Comparison of ENCODE assay signal across 19 cellular contexts in genomic region chr7:13581097-13581496, GRCh38.
DNase-seq lines count a peak whose midpoint lies in the region; ATAC-seq and TF ChIP-seq lines count a peak whose summit lies in the region.
"Had no signal": no experiment of that assay in that cellular context is flagged by ENCODE, and none has a peak within 500 bp of the region (broad histone marks: within the 10 kb centered on the region; RNA-seq: fewer than 3 reads in every experiment).

No MANE protein-coding gene starts in this region.

- CTCF ChIA-PET in SK-N-SH (lab: Yijun Ruan, JAX) = no interaction called here

- peaks cover 7% of the 10 kb centered on the region for H3K36me3 Mint-ChIP-seq in mesothelial cell of epicardium
- H3K36me3 Mint-ChIP-seq: CD8-positive, alpha-beta T cell had no signal

- POLR2A ChIA-PET in SK-N-SH (lab: Yijun Ruan, JAX) = no interaction called here

- no peaks in the 10 kb centered on the region; a peak in 1 of 4 replicates for H3K4me1 ChIP-seq in SK-N-SH (ENCODE audit: control insufficient read depth in 1 of 2, insufficient read depth in 2 of 2, low read depth in 1 of 2, low read length in 1 of 2)
- H3K4me1 ChIP-seq: A549, Caco-2 had no signal

- no peaks in the 10 kb centered on the region for H4K20me1 ChIP-seq in SK-N-SH (ENCODE audit: insufficient read depth)
- H4K20me1 ChIP-seq: BLaER1 treated with 17β-estradiol and CSF1 and Interleukin-3, amounts not matched to agents 10 nM and 100 nM had no signal

- no peaks in the 10 kb centered on the region for H3F3A ChIP-seq in SK-N-SH (replicated peaks; ENCODE audit: insufficient read depth)

- TF ChIP-seq EP300 in SK-N-SH (IDR thresholded peaks at IDR 0.05; ENCODE audit: borderline replicate concordance in 1 of 2, low read depth in 1 of 2, low read length in 1 of 2) = no peak

- no peaks in the 10 kb centered on the region for H3K9me2 ChIP-seq in SK-N-SH

- no peak; the same call in 2 of the 3 replicates for ATAC-seq in SK-N-SH treated with all-trans-retinoic acid at 6 μM for 48 hours
- ATAC-seq: A549; CD8-positive, alpha-beta T cell; GM12878 had no signal

- no peaks in the 10 kb centered on the region for H3K9me3 ChIP-seq in SK-N-SH
- H3K9me3 ChIP-seq: A549, Caco-2 had no signal

- H3K27me3 ChIP-seq in SK-N-SH (ENCODE audit: insufficient read depth) = no peaks in the 10 kb centered on the region
- H3K27me3 ChIP-seq: BLaER1 treated with 17β-estradiol and CSF1 and Interleukin-3, amounts not matched to agents 10 nM and 100 nM had no signal

- H3K4me3 Mint-ChIP-seq in mesothelial cell of epicardium = no peak overlapping the region
- H3K4me3 Mint-ChIP-seq: B cell; CD4-positive, alpha-beta T cell; CD8-positive, alpha-beta T cell had no signal

- TF ChIP-seq RAD21 in SK-N-SH (IDR thresholded peaks at IDR 0.05; ENCODE audit: low read length) = no peak

- DNase-seq in SK-N-SH (no peak), fibroblast of villous mesenchyme (ENCODE audit: low read depth) (peak; percentile 11), mesothelial cell of epicardium (ENCODE audit: low spot score in 2 of 2, unreplicated experiment in 2 of 2) (no peak), GM03348 (ENCODE audit: low spot score) (no peak), amygdala (lab: John Stamatoyannopoulos, UW) (no peak)
- DNase-seq: AML-193; Caco-2; Calu3; CD4-positive, alpha-beta T cell; CD8-positive, alpha-beta T cell; DMS79 treated with DMSO at 0.1 percent for 48 hours; GF-D8 had no signal

- H3K4me1 Mint-ChIP-seq in mesothelial cell of epicardium = peaks cover 30% of the 10 kb centered on the region
- H3K4me1 Mint-ChIP-seq: B cell had no signal

- H3K4me2 ChIP-seq in SK-N-SH = no peak overlapping the region
- H3K4me2 ChIP-seq: A549; BLaER1 treated with 17β-estradiol and CSF1 and Interleukin-3, amounts not matched to agents 10 nM and 100 nM had no signal

- no peak overlapping the region for H3K27ac ChIP-seq in SK-N-SH (ENCODE audit: low read depth in 2 of 2, low read length in 1 of 2)
- H3K27ac ChIP-seq: 22Rv1; A549; BLaER1 treated with 17β-estradiol and CSF1 and Interleukin-3, amounts not matched to agents 10 nM and 100 nM; C4-2B had no signal

- no peaks in the 10 kb centered on the region for H3K79me2 ChIP-seq in SK-N-SH (ENCODE audit: insufficient read depth)

- H2AFZ ChIP-seq in SK-N-SH (ENCODE audit: low read depth) = no peak overlapping the region

- no peak overlapping the region for H3K4me3 ChIP-seq in SK-N-SH (ENCODE audit: low read depth in 2 of 2, low read length in 1 of 2)
- no peak overlapping the region for H3K4me3 ChIP-seq in fibroblast of villous mesenchyme (ENCODE audit: low read depth, low read length)
- H3K4me3 ChIP-seq: A549; BLaER1 treated with 17β-estradiol and CSF1 and Interleukin-3, amounts not matched to agents 10 nM and 100 nM; GM12878 had no signal

- no peak overlapping the region for H3K9ac ChIP-seq in SK-N-SH
- H3K9ac ChIP-seq: BLaER1 treated with 17β-estradiol and CSF1 and Interleukin-3, amounts not matched to agents 10 nM and 100 nM had no signal

- H3K36me3 ChIP-seq in SK-N-SH (replicated peaks in 1 of 2; ENCODE audit: control insufficient read depth in 1 of 2, insufficient read depth in 2 of 2, low read length in 1 of 2) = no peaks in the 10 kb centered on the region
- H3K36me3 ChIP-seq: BLaER1 treated with 17β-estradiol and CSF1 and Interleukin-3, amounts not matched to agents 10 nM and 100 nM had no signal

- TF ChIP-seq CTCF in SK-N-SH (IDR thresholded peaks at IDR 0.05) (no peak), fibroblast of villous mesenchyme (IDR thresholded peaks at IDR 0.05; ENCODE audit: insufficient read depth, low read depth, low read length) (no peak), mesothelial cell of epicardium (IDR thresholded peaks at IDR 0.05; ENCODE audit: unreplicated experiment) (no peak)

- no peaks in the 10 kb centered on the region for H3K27me3 Mint-ChIP-seq in mesothelial cell of epicardium (ENCODE audit: low read depth)
- H3K27me3 Mint-ChIP-seq: B cell; CD4-positive, alpha-beta T cell had no signal

- H3K27ac Mint-ChIP-seq in mesothelial cell of epicardium = peak overlapping the region; percentile 22
- H3K27ac Mint-ChIP-seq: B cell; CD4-positive, alpha-beta T cell; CD8-positive, alpha-beta T cell had no signal

- H3K9me3 Mint-ChIP-seq in mesothelial cell of epicardium = peaks cover 17% of the 10 kb centered on the region
- H3K9me3 Mint-ChIP-seq: CD4-positive, alpha-beta T cell; CD8-positive, alpha-beta T cell had no signal

TF ChIP-seq in SK-N-SH treated with all-trans-retinoic acid at 6 μM for 48 hours, 23 proteins besides CTCF, POLR2A, EP300 and RAD21 (continues in another document):
- TF ChIP-seq BACH2 (CRISPR knock-in tag; IDR thresholded peaks at IDR 0.05; ENCODE audit: borderline replicate concordance) = no peak
- TF ChIP-seq ZFP3 (CRISPR knock-in tag; IDR thresholded peaks at IDR 0.05) = peak; percentile 71; the same call in 1 of the 2 replicates
- TF ChIP-seq ZNF565 (CRISPR knock-in tag; conservative IDR thresholded peaks at IDR 0.05; ENCODE audit: low read depth) = 0 out of 2 replicates have a peak, but pooled peaks have one; percentile 21
- TF ChIP-seq PATZ1 (CRISPR knock-in tag; IDR thresholded peaks at IDR 0.05; ENCODE audit: borderline replicate concordance) = peak; percentile 56
- no peak for TF ChIP-seq TOX (CRISPR knock-in tag; IDR thresholded peaks at IDR 0.05; ENCODE audit: borderline replicate concordance)
- no peak for TF ChIP-seq ARNTL (CRISPR knock-in tag; IDR thresholded peaks at IDR 0.05; ENCODE audit: borderline replicate concordance, low read depth)
- no peak for TF ChIP-seq OSR1 (CRISPR knock-in tag; IDR thresholded peaks at IDR 0.05)

TF ChIP-seq in SK-N-SH, 30 proteins besides CTCF, POLR2A, EP300 and RAD21:
- no peak for TF ChIP-seq YY1 (IDR thresholded peaks at IDR 0.05; ENCODE audit: low read depth)
